In genomic region chr1:81950845-81951244, GRCh38 we compare ENCODE assay signal across 1 cellular context.
TF ChIP-seq lines count a peak whose summit lies in the region.

No MANE protein-coding gene starts in this region.

TF ChIP-seq in IMR-90, 13 proteins besides CTCF, POLR2A, EP300 and RAD21:
- TF ChIP-seq ELK1 (IDR thresholded peaks at IDR 0.05; ENCODE audit: borderline replicate concordance, low read depth, low read length) (no peak), MXI1 (IDR thresholded peaks at IDR 0.05; ENCODE audit: borderline replicate concordance, low read depth, low read length) (no peak), MAFK (IDR thresholded peaks at IDR 0.05; ENCODE audit: low read depth, low read length) (no peak), MAZ (IDR thresholded peaks at IDR 0.05; ENCODE audit: borderline replicate concordance, low read depth, low read length) (no peak), SMC3 (IDR thresholded peaks at IDR 0.05; ENCODE audit: low read depth, low read length) (no peak), RFX5 (IDR thresholded peaks at IDR 0.05; ENCODE audit: low read depth, low read length) (no peak), USF2 (IDR thresholded peaks at IDR 0.05; ENCODE audit: low read depth, low read length) (no peak), BHLHE40 (IDR thresholded peaks at IDR 0.05; ENCODE audit: low read depth, low read length) (no peak), CHD1 (IDR thresholded peaks at IDR 0.05; ENCODE audit: low read depth, low read length) (no peak), FOS (IDR thresholded peaks at IDR 0.05; ENCODE audit: low read depth, low read length) (no peak), CEBPB (IDR thresholded peaks at IDR 0.05; ENCODE audit: low read depth, low read length) (no peak), NFE2L2 (IDR thresholded peaks at IDR 0.05; ENCODE audit: low read depth, low read length) (no peak), RCOR1 (IDR thresholded peaks at IDR 0.05; ENCODE audit: insufficient replicate concordance, low read length) (no peak)
TF ChIP-seq in IMR-90: peak in this region for 0.
